In the genomic region with DNA sequence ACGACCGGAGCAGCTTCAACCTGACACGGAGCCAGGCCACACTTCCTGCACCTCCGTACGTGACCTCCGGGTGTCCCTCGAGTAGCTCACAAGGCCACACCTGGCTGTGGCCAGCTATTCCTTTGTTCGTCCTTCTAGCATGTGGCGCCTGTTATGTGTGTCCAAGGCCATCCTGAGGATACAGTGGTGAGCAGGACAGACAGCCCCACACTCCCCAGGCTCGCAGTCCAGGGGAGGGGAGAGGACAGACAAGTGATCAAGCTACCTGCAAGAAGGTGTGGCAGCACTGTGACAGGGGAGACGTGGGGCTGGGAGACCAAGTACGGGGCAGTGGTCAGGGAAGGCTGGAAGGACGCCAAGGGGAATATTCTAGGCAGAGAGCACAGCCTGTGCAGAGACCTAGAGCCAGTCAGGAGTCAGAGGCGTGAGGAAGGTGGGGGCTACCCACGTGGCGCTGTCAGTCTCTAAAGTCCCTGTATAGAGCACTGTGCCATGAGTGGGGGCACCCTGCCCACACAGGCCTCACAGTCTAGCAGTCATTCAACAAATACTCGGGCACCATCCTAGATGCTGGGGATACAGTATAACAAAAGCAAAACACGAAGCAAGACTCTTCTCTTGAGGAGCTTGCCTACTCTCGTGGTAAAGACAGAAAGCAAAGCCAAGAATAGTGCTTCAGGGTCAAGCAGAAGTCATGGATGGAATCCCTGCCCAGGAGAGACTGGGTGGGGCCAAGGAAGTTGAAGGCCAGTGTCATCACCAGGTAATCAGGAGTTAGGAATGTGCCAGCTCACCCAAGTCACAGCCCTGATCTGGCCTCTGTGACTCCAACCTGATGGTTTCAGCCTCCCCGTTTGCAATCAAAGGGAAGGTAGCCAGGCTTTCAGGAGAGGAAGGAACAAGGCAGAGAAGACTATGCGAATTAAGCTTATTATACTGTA, we compare ENCODE assay signal across 12 cellular contexts. TPM values are rescaled to one million over a fixed set of nuclear protein-coding genes. Genes with fewer than 3 reads are reported as not detected.
A peak's percentile ranks its signal among the peaks of the same experiment; 100 is the strongest.
DNase-seq lines count a peak whose midpoint lies in the region; ATAC-seq, FAIRE-seq and TF ChIP-seq lines count a peak whose summit lies in the region.
"Had no signal": no experiment of that assay in that cellular context is flagged by ENCODE, and none has a peak within 500 bp of the region (broad histone marks: within the 10 kb centered on the region; RNA-seq: fewer than 3 reads in every experiment).

No MANE protein-coding gene starts in this region.

- no peak overlapping the region for H2AFZ ChIP-seq in DND-41 (ENCODE audit: low read depth, low read length)

- H3K36me3 ChIP-seq in DND-41 (ENCODE audit: insufficient read depth, low read length) (no peaks in the 10 kb centered on the region), mucosa of descending colon (ENCODE audit: low read depth) (no peaks in the 10 kb centered on the region)

- no peak overlapping the region for H3K4me2 ChIP-seq in DND-41 (ENCODE audit: insufficient read depth, low read length)

- no peak overlapping the region for H3K27ac ChIP-seq in DND-41 (ENCODE audit: low read length)
- no peak overlapping the region for H3K27ac ChIP-seq in caudate nucleus (ENCODE audit: low read depth, low read length)

- no peaks in the 10 kb centered on the region for H3K9me3 ChIP-seq in DND-41 (ENCODE audit: insufficient read depth, low read length, severe bottlenecking)
- no peaks in the 10 kb centered on the region for H3K9me3 ChIP-seq in mucosa of descending colon

- intact Hi-C loops in mucosa of descending colon (cut with DNase I, micrococcal nuclease) = no loop called here

- in situ Hi-C loops in GM13977 (cut with MboI; ENCODE audit: low pct_unique_long_range_greater_than_20kb, low sequenced_read_pairs, unreplicated experiment) = no loop called here

- ATAC-seq in DND-41 (ENCODE audit: insufficient read depth, low read depth) = no peak
- ATAC-seq in mucosa of descending colon = peak; percentile 82
- no peak for ATAC-seq in HG02678 (IDR thresholded peaks at IDR 0.05; ENCODE audit: unreplicated experiment)

- H3K9ac ChIP-seq in DND-41 (ENCODE audit: low read depth, low read length) = no peak overlapping the region

- H3K4me1 ChIP-seq in DND-41 (ENCODE audit: insufficient read depth, low read length) (no peaks in the 10 kb centered on the region), mucosa of descending colon (ENCODE audit: low read depth) (no peaks in the 10 kb centered on the region)

- no peaks in the 10 kb centered on the region for H3K27me3 ChIP-seq in DND-41 (ENCODE audit: insufficient read depth, low read length, poor library complexity)

- DNase-seq in DND-41 (no peak), HuH-7 (ENCODE audit: low spot score) (peak; percentile 93), cardiac fibroblast (ENCODE audit: low read depth in 2 of 2) (peak; percentile 19 to 52), mucosa of descending colon (peak in 1 of 3 donors; percentile 16), caudate nucleus (lab: John Stamatoyannopoulos, UW) (no peak), frontal cortex (ENCODE audit: low spot score in 2 of 2) (no peak), GM13977 (ENCODE audit: low spot score) (no peak)
- DNase-seq: activated CD4-positive, alpha-beta T cell treated with anti-CD3 and anti-CD28 coated beads, Interleukin-2, amount 50 U/mL, for 48 hours; NCI-H1694; Right ventricle myocardium superior had no signal

- H3K79me2 ChIP-seq in DND-41 (ENCODE audit: insufficient read depth, low read length) = no peaks in the 10 kb centered on the region

- TF ChIP-seq CTCF in DND-41 (IDR thresholded peaks at IDR 0.05; ENCODE audit: borderline replicate concordance, extremely low read depth, low read length, poor library complexity, severe bottlenecking) = peak; percentile 15
- no peak for TF ChIP-seq CTCF in cardiac fibroblast (IDR thresholded peaks at IDR 0.05; ENCODE audit: low read depth, low read length)
- no peak for TF ChIP-seq CTCF in mucosa of descending colon (IDR thresholded peaks at IDR 0.05)
- no peak for TF ChIP-seq CTCF in GM13977 (IDR thresholded peaks at IDR 0.05; ENCODE audit: extremely low read depth, insufficient read depth, missing control alignments)

- H3K4me3 ChIP-seq in DND-41 (ENCODE audit: low read depth in 1 of 2, low read length in 2 of 2) (no peak overlapping the region), cardiac fibroblast (replicated peaks in 1 of 2; ENCODE audit: low read depth in 2 of 2, low read length in 2 of 2) (no peak overlapping the region), mucosa of descending colon (no peak overlapping the region)

- no peaks in the 10 kb centered on the region for H4K20me1 ChIP-seq in DND-41 (ENCODE audit: insufficient read depth, low read length)

- no peak for FAIRE-seq in frontal cortex (lab: Jason Lieb, UNC)
- FAIRE-seq: G401.6 had no signal

RNA-seq across cellular contexts. Expression of gene PROSER2, which starts 58.6 kb away (rescaled TPM):
- total RNA-seq in mucosa of descending colon (10 to 100 TPM in 1 of 3 donors, 1 to 10 TPM in 2; 3.9 to 10.4 (median 6.2) TPM), frontal cortex (0.41 TPM)

Comparison
In these comparisons a context has a peak if more than half of its experiments do, and no peak if none do; other contexts are left out.
1. DNase-seq: peak in HuH-7 (single experiment) and cardiac fibroblast (2 of 2); none in DND-41 (single experiment), caudate nucleus (0 of 61), frontal cortex (0 of 2) and GM13977 (single experiment).